ENCODE assay signal across 9 cellular contexts in the genomic region with DNA sequence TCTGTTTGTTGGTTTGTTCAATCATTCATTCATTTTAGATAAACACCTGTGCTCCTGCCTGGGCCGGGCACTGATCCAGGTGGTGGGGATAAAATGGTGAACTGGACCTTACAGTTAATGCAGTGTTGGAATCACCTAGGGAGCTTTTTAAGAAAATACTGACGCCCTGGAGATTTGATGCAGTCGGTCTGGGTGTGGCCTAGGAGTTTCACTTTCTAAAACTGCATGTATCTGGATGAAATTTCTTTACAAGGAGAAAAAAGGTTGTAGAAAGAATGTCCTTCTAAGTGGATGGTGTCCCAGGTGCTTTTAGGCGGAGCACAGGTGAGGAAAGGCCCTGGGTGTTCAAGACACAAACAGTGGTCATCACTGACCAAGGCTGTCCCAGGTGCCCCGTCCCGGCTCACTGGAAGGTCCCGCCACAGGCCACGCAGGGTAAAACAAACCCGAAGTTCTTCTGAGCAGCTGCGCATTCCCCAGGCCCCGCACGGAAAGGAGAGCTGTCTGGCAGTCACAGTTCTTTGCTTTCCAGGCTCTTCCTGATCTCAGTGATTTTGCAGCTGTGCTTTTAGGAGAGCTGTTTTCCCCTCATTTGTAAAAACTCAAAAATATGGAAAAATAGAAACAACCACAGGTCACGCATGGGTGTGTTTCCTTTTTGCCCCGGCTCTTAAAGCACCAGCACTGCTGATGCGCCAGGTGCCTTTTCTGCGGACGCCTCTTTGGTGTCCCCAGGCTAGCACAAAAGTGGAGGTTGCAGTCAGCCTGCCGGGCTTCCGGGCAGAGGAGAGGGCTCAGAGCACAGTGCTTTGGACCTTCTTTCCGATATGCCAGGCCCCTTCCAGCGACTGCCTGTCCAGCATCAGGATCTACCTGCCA.
DNase-seq lines count a peak whose midpoint lies in the region; ATAC-seq and TF ChIP-seq lines count a peak whose summit lies in the region.
"Had no signal": no experiment of that assay in that cellular context is flagged by ENCODE, and none has a peak within 500 bp of the region (broad histone marks: within the 10 kb centered on the region; RNA-seq: fewer than 3 reads in every experiment).

No MANE protein-coding gene starts in this region.

- TF ChIP-seq CTCF in kidney epithelial cell (IDR thresholded peaks at IDR 0.05; ENCODE audit: insufficient read depth, low read length, poor library complexity, severe bottlenecking) (no peak), WERI-Rb-1 (IDR thresholded peaks at IDR 0.05; ENCODE audit: low read depth, low read length) (no peak)

- no peaks in the 10 kb centered on the region for H3K27me3 ChIP-seq in ACC112 (ENCODE audit: insufficient read depth, low read length)
- H3K27me3 ChIP-seq in kidney epithelial cell (ENCODE audit: control insufficient read depth, insufficient read depth, low read length), result peaks cover 4% of the 10 kb centered on the region
- no peaks in the 10 kb centered on the region for H3K27me3 ChIP-seq in WERI-Rb-1 (ENCODE audit: insufficient read depth, low read depth, severe bottlenecking)

- DNase-seq in kidney epithelial cell (ENCODE audit: low read depth) (peak; percentile 12), WERI-Rb-1 (no peak), ecto neural progenitor cell (ENCODE audit: low spot score) (no peak), OCI-M2 (lab: John Stamatoyannopoulos, UW; ENCODE audit: unreplicated experiment) (no peak)
- DNase-seq in stimulated activated CD4-positive, alpha-beta T cell treated with anti-CD3 and anti-CD28 coated beads, Interleukin-1b, Interleukin-23, amount 100 ng/mL, for 48 hours, result no peak
- DNase-seq: DND-41 had no signal

- ATAC-seq in GM19397 (IDR thresholded peaks at IDR 0.05; ENCODE audit: unreplicated experiment) (peak; percentile 75), HG03378 (IDR thresholded peaks at IDR 0.05; ENCODE audit: unreplicated experiment) (peak; percentile 49)

- H2AFZ ChIP-seq in ACC112 (ENCODE audit: low read length, unreplicated experiment), result no peak overlapping the region

- H3K4me1 ChIP-seq in ACC112 (ENCODE audit: control insufficient read depth, insufficient read depth, low read length, unreplicated experiment), result peaks cover 40% of the 10 kb centered on the region

- H3K4me3 ChIP-seq in ACC112 (ENCODE audit: low read depth, low read length) (no peak overlapping the region), kidney epithelial cell (ENCODE audit: low read depth, low read length) (no peak overlapping the region), WERI-Rb-1 (ENCODE audit: low read depth, low read length) (no peak overlapping the region)

- H3K9me3 ChIP-seq in WERI-Rb-1 (ENCODE audit: severe bottlenecking), result no peaks in the 10 kb centered on the region

- no peaks in the 10 kb centered on the region for H3K36me3 ChIP-seq in ACC112 (ENCODE audit: insufficient read depth, low read length)
- no peaks in the 10 kb centered on the region for H3K36me3 ChIP-seq in kidney epithelial cell (ENCODE audit: control insufficient read depth, insufficient read depth, low read length)
- peaks cover 3% of the 10 kb centered on the region for H3K36me3 ChIP-seq in WERI-Rb-1

- H3K79me2 ChIP-seq in ACC112 (ENCODE audit: control insufficient read depth, insufficient read depth, low read length, unreplicated experiment), result no peaks in the 10 kb centered on the region

- H3K27ac ChIP-seq in ACC112 (ENCODE audit: low read depth, low read length) (peak overlapping the region; percentile 89; the same call in 1 of the 2 replicates), WERI-Rb-1 (no peak overlapping the region)
